In the genomic region with DNA sequence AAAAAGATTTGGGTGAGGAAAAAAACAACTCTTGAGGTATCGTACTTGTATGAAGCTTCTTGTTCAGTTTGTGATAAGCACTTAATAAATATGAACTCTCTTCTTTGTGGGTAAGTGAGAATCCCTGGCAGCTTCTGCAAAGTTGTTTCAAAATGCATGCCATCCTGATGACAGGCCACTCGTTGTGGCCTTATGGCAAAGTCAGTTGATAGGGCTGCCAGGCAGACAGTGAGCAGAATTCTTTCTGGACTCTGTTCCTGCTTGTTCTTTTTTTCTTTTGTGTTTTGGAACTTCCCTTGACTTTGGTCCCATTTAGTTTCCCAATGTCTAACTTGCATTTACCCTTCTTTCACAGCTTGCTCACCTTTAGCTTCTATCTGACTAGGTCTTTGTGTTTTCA, we compare ENCODE assay signal across 26 cellular contexts.
DNase-seq lines count a peak whose midpoint lies in the region; ATAC-seq and TF ChIP-seq lines count a peak whose summit lies in the region.
"Had no signal": no experiment of that assay in that cellular context is flagged by ENCODE, and none has a peak within 500 bp of the region (broad histone marks: within the 10 kb centered on the region; RNA-seq: fewer than 3 reads in every experiment).

No MANE protein-coding gene starts in this region.

- no peak for TF ChIP-seq POLR2A in stomach (IDR thresholded peaks at IDR 0.05)

- H3K9me3 ChIP-seq in left ventricle myocardium inferior (replicated peaks) (peaks cover 12% of the 10 kb centered on the region), adipocyte (ENCODE audit: control insufficient read depth, low read length) (no peaks in the 10 kb centered on the region), stomach (no peaks in the 10 kb centered on the region)
- H3K9me3 ChIP-seq: testis had no signal

- H3K4me1 ChIP-seq in left ventricle myocardium inferior (peaks cover 7% of the 10 kb centered on the region), adipocyte (ENCODE audit: control insufficient read depth, insufficient read depth, low read length) (peaks cover 4% of the 10 kb centered on the region), stomach (no peaks in the 10 kb centered on the region)
- H3K4me1 ChIP-seq: parathyroid adenoma, testis had no signal

- no peak overlapping the region for H3K27ac ChIP-seq in left ventricle myocardium inferior (replicated peaks)
- no peak overlapping the region for H3K27ac ChIP-seq in stomach
- H3K27ac ChIP-seq: dorsolateral prefrontal cortex, parathyroid adenoma, RWPE1, testis had no signal

- 66 to 82% (median 72%) methylated on average over 2 of the region's 2 CpGs for WGBS in stomach, 5 donors

- no peak for TF ChIP-seq EP300 in stomach (IDR thresholded peaks at IDR 0.05)

- no peak overlapping the region for H3K4me3 ChIP-seq in left ventricle myocardium inferior
- H3K4me3 ChIP-seq in adipocyte (ENCODE audit: low read length), result no peak overlapping the region
- no peak overlapping the region for H3K4me3 ChIP-seq in stomach
- H3K4me3 ChIP-seq: dorsolateral prefrontal cortex, lung, testis had no signal

- ATAC-seq in left ventricle myocardium superior (peak; percentile 71), left lobe of liver (peak; percentile 87), GM18873 (IDR thresholded peaks at IDR 0.05; ENCODE audit: low FRiP score, unreplicated experiment) (no peak), GM18511 (IDR thresholded peaks at IDR 0.05; ENCODE audit: unreplicated experiment) (no peak)
- ATAC-seq: CD8-positive, alpha-beta T cell had no signal

- no peaks in the 10 kb centered on the region for H3K36me3 ChIP-seq in left ventricle myocardium inferior
- H3K36me3 ChIP-seq in adipocyte (ENCODE audit: control insufficient read depth, insufficient read depth, low read length, severe bottlenecking), result no peaks in the 10 kb centered on the region
- H3K36me3 ChIP-seq in stomach, result no peaks in the 10 kb centered on the region

- no peak for TF ChIP-seq CTCF in left ventricle myocardium inferior (IDR thresholded peaks at IDR 0.05; ENCODE audit: borderline replicate concordance)
- TF ChIP-seq CTCF in stomach (IDR thresholded peaks at IDR 0.05), result no peak

- intact Hi-C loops in left ventricle myocardium superior (cut with micrococcal nuclease) (no loop called here), left ventricle myocardium inferior (cut with micrococcal nuclease) (no loop called here), stomach (cut with DNase I; ENCODE audit: low total_unique reads) (no loop called here)

- H3K27me3 ChIP-seq in left ventricle myocardium inferior (ENCODE audit: low read depth) (no peaks in the 10 kb centered on the region), adipocyte (replicated peaks; ENCODE audit: control insufficient read depth, insufficient read depth, low read length) (no peaks in the 10 kb centered on the region), stomach (no peaks in the 10 kb centered on the region)
- H3K27me3 ChIP-seq: dorsolateral prefrontal cortex, testis had no signal

- DNase-seq in left ventricle myocardium superior, result no peak
- no peak for DNase-seq in left ventricle myocardium inferior
- DNase-seq in adipocyte (ENCODE audit: low read depth), result peak; percentile 34
- DNase-seq in left lobe of liver (ENCODE audit: low spot score), result peak; percentile 44
- DNase-seq in stomach, result no peak
- DNase-seq in CD1c-positive myeloid dendritic cell (ENCODE audit: extremely low spot score), result no peak
- DNase-seq: activated CD4-positive, alpha-beta T cell treated with anti-CD3 and anti-CD28 coated beads for 48 hours; activated gamma-delta T cell treated with Interleukin-2 at 50 U/mL for 16 hours; activated T-cell treated with anti-CD3 and anti-CD28 coated beads, Interleukin-2, amount 50 U/mL, for 24 hours; AML-193; CD8-positive, alpha-beta T cell; DMS 273 treated with DMSO at 0.1 percent for 48 hours; dorsolateral prefrontal cortex; H7; NCI-H1417; NCI-H2029 treated with DMSO at 0.1 percent for 48 hours; NCI-H345; NCI-H748 treated with DMSO at 0.1 percent for 48 hours; right cardiac atrium; stimulated activated naive CD4-positive, alpha-beta T cell; testis had no signal

- no peak overlapping the region for H3K9ac ChIP-seq in adipocyte (ENCODE audit: low read length)
- H3K9ac ChIP-seq: parathyroid adenoma had no signal

Comparison
In these comparisons a context has a peak if more than half of its experiments do, and no peak if none do; other contexts are left out.
1. ATAC-seq: peak in left ventricle myocardium superior (single experiment) and left lobe of liver (single experiment); none in GM18873 (single experiment) and GM18511 (single experiment).
2. DNase-seq: peak in adipocyte (single experiment) and left lobe of liver (single experiment); none in left ventricle myocardium superior (single experiment), left ventricle myocardium inferior (single experiment), stomach (single experiment) and CD1c-positive myeloid dendritic cell (single experiment).